Comparison of ENCODE assay signal across 8 cellular contexts in the genomic region with DNA sequence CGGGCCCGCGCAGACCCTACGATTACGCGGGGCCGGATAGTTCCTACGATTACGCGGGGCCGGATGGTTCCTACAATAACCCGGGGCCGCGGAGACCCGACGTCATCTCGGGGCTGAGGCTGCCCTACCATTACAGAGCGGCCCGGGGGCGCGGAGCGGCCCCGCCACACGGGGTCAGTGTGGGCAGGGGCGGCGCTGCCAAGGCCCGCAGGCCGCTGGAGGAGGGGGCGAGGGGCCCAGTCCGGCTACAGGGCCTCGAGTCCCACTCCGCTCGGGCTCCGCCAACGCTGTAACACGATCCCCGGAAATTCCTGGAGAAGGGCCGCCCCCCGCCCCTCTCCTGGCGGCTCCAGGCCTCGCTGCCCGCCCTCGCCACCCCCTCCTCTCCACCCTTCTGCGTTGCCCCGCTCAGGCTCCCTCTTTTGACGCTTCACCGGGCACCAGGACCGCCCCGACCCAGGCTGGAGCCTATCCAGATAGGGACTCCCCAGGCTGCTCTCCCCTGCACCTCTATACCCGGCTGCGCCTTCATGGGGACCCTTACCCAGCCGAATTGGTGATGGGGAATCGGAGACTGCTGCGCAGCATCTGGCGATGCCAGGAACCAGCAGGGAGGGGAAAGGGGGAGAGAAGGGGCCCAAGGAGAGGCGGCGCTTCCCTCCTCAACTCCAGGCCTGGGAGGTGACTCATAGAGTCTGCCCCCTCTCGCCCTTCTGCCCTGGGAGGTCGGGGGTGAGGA. TPM values are rescaled to one million over a fixed set of nuclear protein-coding genes. Genes with fewer than 3 reads are reported as not detected.
DNase-seq lines count a peak whose midpoint lies in the region; ATAC-seq and TF ChIP-seq lines count a peak whose summit lies in the region.

A gene with protein sequence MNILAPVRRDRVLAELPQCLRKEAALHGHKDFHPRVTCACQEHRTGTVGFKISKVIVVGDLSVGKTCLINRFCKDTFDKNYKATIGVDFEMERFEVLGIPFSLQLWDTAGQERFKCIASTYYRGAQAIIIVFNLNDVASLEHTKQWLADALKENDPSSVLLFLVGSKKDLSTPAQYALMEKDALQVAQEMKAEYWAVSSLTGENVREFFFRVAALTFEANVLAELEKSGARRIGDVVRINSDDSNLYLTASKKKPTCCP (minus strand): TSS at position 291 of the 739 bp plus-strand sequence. CDS start 602 bp downstream, outside the sequence.

- peaks cover 31% of the 10 kb centered on the region for H3K4me1 Mint-ChIP-seq in MCF 10A (ENCODE audit: insufficient read depth, unreplicated experiment)

- no TSS peak for BruUV-seq in MCF 10A (replicated peaks; lab: Mats Ljungman, UMichigan)

- TF ChIP-seq CTCF in GM12864 (IDR thresholded peaks at IDR 0.05; ENCODE audit: low read depth, low read length, missing control alignments): no peak
- TF ChIP-seq CTCF in MCF 10A (IDR thresholded peaks at IDR 0.05; ENCODE audit: unreplicated experiment): peak; percentile 26

- H3K9me3 ChIP-seq in iPS-18c (ENCODE audit: control insufficient read depth, insufficient read depth, low read length): no peaks in the 10 kb centered on the region

- H3K4me3 ChIP-seq in GM12864 (ENCODE audit: low read depth, low read length): peak within 1 kb of the TSS; percentile 9
- peak within 1 kb of the TSS; percentile 86 for H3K4me3 ChIP-seq in iPS-18c (ENCODE audit: insufficient read depth, low read depth, low read length)

- peak within 1 kb of the TSS; percentile 97 for H3K27ac Mint-ChIP-seq in MCF 10A (ENCODE audit: low read depth, unreplicated experiment)

- CTCF ChIA-PET in MCF 10A (lab: Yijun Ruan, JAX): interaction anchor here (2.1 kb wide), 1 partner anchor 9 kb away, joined by 12 read pairs; a partner anchor contains a TSS

- intact Hi-C loops in MCF 10A (cut with micrococcal nuclease) (loop anchor here (2.0 kb wide), 1 partner anchor 71 kb away; no protein-coding TSS in a partner anchor), sciatic nerve (cut with DNase I) (no loop called here)

- no peaks in the 10 kb centered on the region for H3K9me3 Mint-ChIP-seq in MCF 10A (ENCODE audit: unreplicated experiment)

- POLR2A ChIA-PET in MCF 10A (lab: Yijun Ruan, JAX): interaction anchor here (2.5 to 18.0 kb wide), 6 partner anchors 8 to 233 kb away, joined by 17 to 1135 read pairs (median 75); a partner anchor contains a TSS

- ATAC-seq in sciatic nerve (peak; percentile 63), GM21528 (IDR thresholded peaks at IDR 0.05; ENCODE audit: low FRiP score, unreplicated experiment) (no peak)

- no peaks in the 10 kb centered on the region for H3K27me3 Mint-ChIP-seq in MCF 10A (ENCODE audit: insufficient read depth, unreplicated experiment)

- DNase-seq in A172 (ENCODE audit: low spot score): peak; percentile 68
- no peak for DNase-seq in GM12864 (ENCODE audit: low read depth)
- DNase-seq in NOMO-1 treated with dmso at 0.1 percent for 144 hours (lab: John Stamatoyannopoulos, UW; ENCODE audit: unreplicated experiment): peak; percentile 4
- DNase-seq in MCF 10A (ENCODE audit: unreplicated experiment): peak; percentile 90
- DNase-seq in sciatic nerve (ENCODE audit: low spot score): peak; percentile 88
- DNase-seq in OCI-M2 (lab: John Stamatoyannopoulos, UW; ENCODE audit: unreplicated experiment): no peak

- H3K36me3 Mint-ChIP-seq in MCF 10A (ENCODE audit: insufficient read depth, unreplicated experiment): peaks cover 63% of the 10 kb centered on the region

- peak within 1 kb of the TSS; percentile 91 for H3K4me3 Mint-ChIP-seq in MCF 10A (ENCODE audit: unreplicated experiment)

RNA-seq across cellular contexts. Expression of the gene that starts here (rescaled TPM):
- 246 and 286 TPM in 2 replicates for total RNA-seq in A172 (2014; rRNA removed; shearing (Covaris generic))
- total RNA-seq in MCF 10A (2022) (90.0 and 105 TPM in 2 replicates), sciatic nerve (81.3 TPM)

Comparison
In these comparisons a context has a peak if more than half of its experiments do, and no peak if none do; other contexts are left out.
1. DNase-seq: peak in A172 (single experiment), NOMO-1 treated with dmso at 0.1 percent for 144 hours (single experiment), MCF 10A (single experiment) and sciatic nerve (single experiment); none in GM12864 (single experiment) and OCI-M2 (single experiment).